Comparison of ENCODE assay signal across 1 cellular context in the genomic region with DNA sequence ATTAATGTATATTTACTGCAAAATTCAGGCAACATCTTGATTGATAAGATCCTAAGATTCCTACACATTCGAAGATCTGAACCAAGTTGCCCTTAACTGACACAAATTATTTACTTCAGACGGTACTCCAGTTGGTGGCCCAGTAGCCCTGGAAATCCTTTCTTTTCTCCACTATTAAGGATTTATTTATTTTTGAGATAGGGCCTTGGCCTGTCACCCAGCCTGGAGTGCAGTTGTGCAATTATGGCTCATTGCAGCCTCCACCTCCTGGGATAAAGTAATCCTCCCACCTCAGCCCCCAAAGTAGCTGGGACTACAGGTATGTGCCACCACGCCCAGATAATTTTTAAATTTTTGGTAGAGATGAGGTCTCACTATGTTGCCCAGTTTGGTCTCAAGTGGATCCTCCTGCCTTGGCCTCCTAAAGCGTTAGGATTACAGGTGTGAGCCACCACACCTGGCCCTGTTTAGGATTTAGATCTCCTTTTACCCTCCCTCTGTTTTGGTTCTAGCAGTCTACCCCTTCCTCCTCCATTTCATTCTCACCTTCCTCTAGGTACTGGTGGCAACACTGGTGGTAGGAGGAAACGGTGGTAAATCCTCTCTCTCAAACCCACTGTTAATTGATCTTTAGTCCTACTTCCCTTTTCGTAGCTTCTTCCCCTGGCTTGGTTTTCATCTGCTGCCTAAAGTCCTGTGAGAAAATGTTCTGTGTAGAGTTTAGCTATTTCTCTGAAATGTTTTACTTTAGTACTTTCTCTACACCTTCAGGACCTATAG.
TF ChIP-seq lines count a peak whose summit lies in the region.

No MANE protein-coding gene starts in this region.

TF ChIP-seq in GM12878, 131 proteins besides CTCF, POLR2A, EP300 and RAD21 (continued from another document):
- no peak for TF ChIP-seq USF2 (IDR thresholded peaks at IDR 0.05; ENCODE audit: borderline replicate concordance, low read depth, low read length)
- TF ChIP-seq CUX1 (IDR thresholded peaks at IDR 0.05; ENCODE audit: insufficient replicate concordance, low read depth, low read length): peak; percentile 76
- TF ChIP-seq, protein P1, sequence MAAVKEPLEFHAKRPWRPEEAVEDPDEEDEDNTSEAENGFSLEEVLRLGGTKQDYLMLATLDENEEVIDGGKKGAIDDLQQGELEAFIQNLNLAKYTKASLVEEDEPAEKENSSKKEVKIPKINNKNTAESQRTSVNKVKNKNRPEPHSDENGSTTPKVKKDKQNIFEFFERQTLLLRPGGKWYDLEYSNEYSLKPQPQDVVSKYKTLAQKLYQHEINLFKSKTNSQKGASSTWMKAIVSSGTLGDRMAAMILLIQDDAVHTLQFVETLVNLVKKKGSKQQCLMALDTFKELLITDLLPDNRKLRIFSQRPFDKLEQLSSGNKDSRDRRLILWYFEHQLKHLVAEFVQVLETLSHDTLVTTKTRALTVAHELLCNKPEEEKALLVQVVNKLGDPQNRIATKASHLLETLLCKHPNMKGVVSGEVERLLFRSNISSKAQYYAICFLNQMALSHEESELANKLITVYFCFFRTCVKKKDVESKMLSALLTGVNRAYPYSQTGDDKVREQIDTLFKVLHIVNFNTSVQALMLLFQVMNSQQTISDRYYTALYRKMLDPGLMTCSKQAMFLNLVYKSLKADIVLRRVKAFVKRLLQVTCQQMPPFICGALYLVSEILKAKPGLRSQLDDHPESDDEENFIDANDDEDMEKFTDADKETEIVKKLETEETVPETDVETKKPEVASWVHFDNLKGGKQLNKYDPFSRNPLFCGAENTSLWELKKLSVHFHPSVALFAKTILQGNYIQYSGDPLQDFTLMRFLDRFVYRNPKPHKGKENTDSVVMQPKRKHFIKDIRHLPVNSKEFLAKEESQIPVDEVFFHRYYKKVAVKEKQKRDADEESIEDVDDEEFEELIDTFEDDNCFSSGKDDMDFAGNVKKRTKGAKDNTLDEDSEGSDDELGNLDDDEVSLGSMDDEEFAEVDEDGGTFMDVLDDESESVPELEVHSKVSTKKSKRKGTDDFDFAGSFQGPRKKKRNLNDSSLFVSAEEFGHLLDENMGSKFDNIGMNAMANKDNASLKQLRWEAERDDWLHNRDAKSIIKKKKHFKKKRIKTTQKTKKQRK (IDR thresholded peaks at IDR 0.05; ENCODE audit: low read depth, low read length): no peak
